In genomic region chr7:116824449-116824848, GRCh38 we compare ENCODE assay signal across 7 cellular contexts.
"Had no signal": no experiment of that assay in that cellular context is flagged by ENCODE, and none has a peak within 500 bp of the region (broad histone marks: within the 10 kb centered on the region; RNA-seq: fewer than 3 reads in every experiment).

No MANE protein-coding gene starts in this region.

- H2AFZ ChIP-seq: GM23248 had no signal

- FAIRE-seq: K562 had no signal

- H3K9ac ChIP-seq: GM23248 had no signal

- H3K4me3 ChIP-seq: GM23248, K562 had no signal

- H3K27ac ChIP-seq: GM23248 had no signal

- DNase-seq: GM23248, GOT3, H9, HCEC 1CT, IMR-90, KG1 had no signal

- ATAC-seq: K562 had no signal
